ENCODE assay signal across 22 cellular contexts in the genomic region with DNA sequence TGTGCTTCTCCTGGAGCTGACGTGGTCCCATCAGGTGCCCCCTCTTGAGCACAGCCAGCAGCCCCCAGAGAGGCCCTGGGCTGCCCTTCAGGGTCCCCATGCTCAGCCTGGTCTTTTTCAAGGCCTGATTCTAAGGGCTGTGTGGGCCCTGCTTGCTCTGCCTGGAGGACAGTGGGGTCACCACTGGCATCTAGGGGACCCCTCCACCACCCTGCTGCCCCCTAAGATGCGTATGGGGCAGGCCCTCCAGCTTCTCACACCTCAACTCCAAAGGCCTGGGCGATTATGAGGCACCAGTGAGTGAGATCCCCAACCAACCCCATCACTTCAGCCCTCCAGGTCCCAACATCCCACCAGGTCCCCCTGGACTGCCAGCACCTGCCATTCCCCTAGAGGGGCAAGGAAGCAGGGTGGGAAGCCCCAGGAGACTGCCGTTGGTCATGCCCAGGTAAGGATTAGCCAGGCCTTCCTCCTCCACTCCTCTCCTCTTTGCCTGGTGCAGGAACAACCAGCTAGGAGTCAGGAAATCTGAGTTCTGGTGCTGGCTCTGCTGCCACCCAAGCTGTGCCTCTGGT.
DNase-seq lines count a peak whose midpoint lies in the region; ATAC-seq, FAIRE-seq and TF ChIP-seq lines count a peak whose summit lies in the region.
"Had no signal": no experiment of that assay in that cellular context is flagged by ENCODE, and none has a peak within 500 bp of the region (broad histone marks: within the 10 kb centered on the region; RNA-seq: fewer than 3 reads in every experiment).

No MANE protein-coding gene starts in this region.

- peaks cover 84 to 100% (median 92%) of the 10 kb centered on the region in 3 donors for H3K4me1 Mint-ChIP-seq in CD8-positive, alpha-beta memory T cell
- peaks cover 73% of the 10 kb centered on the region for H3K4me1 Mint-ChIP-seq in astrocyte (ENCODE audit: low read depth, unreplicated experiment)
- H3K4me1 Mint-ChIP-seq in endothelial cell (ENCODE audit: unreplicated experiment), result peaks cover 56% of the 10 kb centered on the region

- FAIRE-seq in astrocyte (lab: Jason Lieb, UNC), result no peak
- FAIRE-seq: D721Med had no signal

- peak overlapping the region in 7 of 11 experiments; percentile 8 to 41 (median 34); a peak in 8 of 22 replicates for H3K27ac ChIP-seq in BLaER1 treated with 17β-estradiol and CSF1 and Interleukin-3, amounts not matched to agents 10 nM and 100 nM
- H3K27ac ChIP-seq in CD8-positive, alpha-beta memory T cell (ENCODE audit: low read depth, low read length), result no peak overlapping the region
- H3K27ac ChIP-seq in astrocyte (ENCODE audit: low read depth, low read length) (no peak overlapping the region), osteoblast (ENCODE audit: low read depth, low read length) (no peak overlapping the region)
- H3K27ac ChIP-seq: brain microvascular endothelial cell, gastroesophageal sphincter, ovary had no signal

- H2AFZ ChIP-seq in astrocyte (ENCODE audit: low read depth, low read length), result no peak overlapping the region
- H2AFZ ChIP-seq in osteoblast (ENCODE audit: low read length), result no peak overlapping the region

- POLR2A ChIA-PET in CD8-positive, alpha-beta memory T cell (lab: Charles Lee), result no interaction called here

- no peaks in the 10 kb centered on the region for H3K36me3 Mint-ChIP-seq in CD8-positive, alpha-beta memory T cell
- peaks cover 10% of the 10 kb centered on the region for H3K36me3 Mint-ChIP-seq in astrocyte (ENCODE audit: low read depth, unreplicated experiment)
- H3K36me3 Mint-ChIP-seq in endothelial cell (ENCODE audit: low read depth, unreplicated experiment), result no peaks in the 10 kb centered on the region

- H4K20me1 ChIP-seq in BLaER1 treated with 17β-estradiol and CSF1 and Interleukin-3, amounts not matched to agents 10 nM and 100 nM, result peaks cover 0 to 11% (median 0%) of the 10 kb centered on the region in 11 experiments; a peak in 3 of 22 replicates
- no peaks in the 10 kb centered on the region for H4K20me1 ChIP-seq in astrocyte (ENCODE audit: insufficient read depth, low read length)
- H4K20me1 ChIP-seq in osteoblast (ENCODE audit: insufficient read depth, low read length), result no peaks in the 10 kb centered on the region

- peaks cover 0 to 2% of the 10 kb centered on the region in 2 donors for H3K27me3 Mint-ChIP-seq in CD8-positive, alpha-beta memory T cell
- H3K27me3 Mint-ChIP-seq in astrocyte (ENCODE audit: low read depth, unreplicated experiment), result no peaks in the 10 kb centered on the region
- H3K27me3 Mint-ChIP-seq in endothelial cell (ENCODE audit: unreplicated experiment), result peaks cover 13% of the 10 kb centered on the region
- H3K27me3 Mint-ChIP-seq: activated B cell treated with CpG ODN at 0.5 μM for 24 hours had no signal

- TF ChIP-seq CTCF in astrocyte (IDR thresholded peaks at IDR 0.05; ENCODE audit: insufficient read depth, low read depth, low read length) (no peak), osteoblast (IDR thresholded peaks at IDR 0.05; ENCODE audit: extremely low read depth, low read depth, low read length) (no peak), endothelial cell (IDR thresholded peaks at IDR 0.05; ENCODE audit: unreplicated experiment) (no peak)

- CTCF ChIA-PET in CD8-positive, alpha-beta memory T cell (lab: Charles Lee), result interaction anchor here (1.2 kb wide), 1 partner anchor 77 kb away, joined by 3 read pairs; no protein-coding TSS in a partner anchor

- H3K79me2 ChIP-seq in astrocyte (ENCODE audit: insufficient read depth, low read length) (peaks cover 5% of the 10 kb centered on the region), osteoblast (ENCODE audit: insufficient read depth, low read length) (peaks cover 43% of the 10 kb centered on the region)

- peak overlapping the region in 5 of 11 experiments; percentile 13 to 46 (median 34); a peak in 6 of 22 replicates for H3K9ac ChIP-seq in BLaER1 treated with 17β-estradiol and CSF1 and Interleukin-3, amounts not matched to agents 10 nM and 100 nM
- no peak overlapping the region for H3K9ac ChIP-seq in astrocyte (ENCODE audit: low read length)

- no peaks in the 10 kb centered on the region for H3K36me3 ChIP-seq in BLaER1 treated with 17β-estradiol and CSF1 and Interleukin-3, amounts not matched to agents 10 nM and 100 nM
- no peaks in the 10 kb centered on the region for H3K36me3 ChIP-seq in CD8-positive, alpha-beta memory T cell (ENCODE audit: insufficient read depth, low read length)
- no peaks in the 10 kb centered on the region for H3K36me3 ChIP-seq in astrocyte (ENCODE audit: insufficient read depth, low read length)
- peaks cover 3% of the 10 kb centered on the region for H3K36me3 ChIP-seq in osteoblast (ENCODE audit: insufficient read depth, low read length)
- H3K36me3 ChIP-seq: brain microvascular endothelial cell, ovary, vagina had no signal

- H3K4me3 Mint-ChIP-seq in CD8-positive, alpha-beta memory T cell, result peak overlapping the region in 1 of 7 donors; percentile 41
- H3K4me3 Mint-ChIP-seq in astrocyte (ENCODE audit: unreplicated experiment) (no peak overlapping the region), endothelial cell (ENCODE audit: unreplicated experiment) (no peak overlapping the region)
- H3K4me3 Mint-ChIP-seq: activated B cell treated with CpG ODN at 0.5 μM for 24 hours; activated naive CD4-positive, alpha-beta T cell treated with anti-CD3 and anti-CD28 coated beads for 36 hours; T-helper 1 cell treated with Interleukin-12 subunit alpha and Interleukin-12 subunit beta and Interleukin-4 antibody, amounts not matched to agents 30 μg/mL and 1 μg/mL, for 36 hours had no signal

- H3K9me3 Mint-ChIP-seq in CD8-positive, alpha-beta memory T cell, result no peaks in the 10 kb centered on the region
- H3K9me3 Mint-ChIP-seq in astrocyte (ENCODE audit: unreplicated experiment), result peaks cover 2% of the 10 kb centered on the region
- no peaks in the 10 kb centered on the region for H3K9me3 Mint-ChIP-seq in endothelial cell (ENCODE audit: unreplicated experiment)
- H3K9me3 Mint-ChIP-seq: activated B cell treated with CpG ODN at 0.5 μM for 24 hours; activated naive CD4-positive, alpha-beta T cell treated with anti-CD3 and anti-CD28 coated beads for 36 hours; T-helper 1 cell treated with Interleukin-12 subunit alpha and Interleukin-12 subunit beta and Interleukin-4 antibody, amounts not matched to agents 30 μg/mL and 1 μg/mL, for 36 hours had no signal

- peaks cover 100% of the 10 kb centered on the region in 10 experiments for H3K4me1 ChIP-seq in BLaER1 treated with 17β-estradiol and CSF1 and Interleukin-3, amounts not matched to agents 10 nM and 100 nM
- H3K4me1 ChIP-seq in CD8-positive, alpha-beta memory T cell (ENCODE audit: insufficient read depth, low read length), result peaks cover 93% of the 10 kb centered on the region
- H3K4me1 ChIP-seq in astrocyte (ENCODE audit: insufficient read depth, low read length) (peaks cover 61% of the 10 kb centered on the region), osteoblast (ENCODE audit: insufficient read depth, low read length) (peaks cover 72% of the 10 kb centered on the region)

- peak overlapping the region in 7 of 8 donors; percentile 59 to 99 (median 91) for H3K27ac Mint-ChIP-seq in CD8-positive, alpha-beta memory T cell
- peak overlapping the region; percentile 80 for H3K27ac Mint-ChIP-seq in astrocyte (ENCODE audit: unreplicated experiment)
- H3K27ac Mint-ChIP-seq in endothelial cell (ENCODE audit: unreplicated experiment), result no peak overlapping the region
- H3K27ac Mint-ChIP-seq: activated B cell treated with CpG ODN at 0.5 μM for 24 hours; T-helper 1 cell treated with Interleukin-12 subunit alpha and Interleukin-12 subunit beta and Interleukin-4 antibody, amounts not matched to agents 30 μg/mL and 1 μg/mL, for 36 hours had no signal

- no peak for ATAC-seq in HG03571 (IDR thresholded peaks at IDR 0.05; ENCODE audit: unreplicated experiment)
- ATAC-seq: gastroesophageal sphincter, sciatic nerve had no signal

- no peak overlapping the region; a peak in 1 of 20 replicates for H3K4me3 ChIP-seq in BLaER1 treated with 17β-estradiol and CSF1 and Interleukin-3, amounts not matched to agents 10 nM and 100 nM
- no peak overlapping the region for H3K4me3 ChIP-seq in CD8-positive, alpha-beta memory T cell (ENCODE audit: low read length)
- H3K4me3 ChIP-seq in astrocyte (ENCODE audit: insufficient read depth, low read depth, low read length) (no peak overlapping the region), osteoblast (ENCODE audit: insufficient read depth, low read length) (no peak overlapping the region)
- H3K4me3 ChIP-seq: gastroesophageal sphincter, ovary, vagina had no signal

- H3K9me3 ChIP-seq in BLaER1 treated with 17β-estradiol and CSF1 and Interleukin-3, amounts not matched to agents 10 nM and 100 nM (replicated peaks in 1 of 11), result no peaks in the 10 kb centered on the region
- no peaks in the 10 kb centered on the region for H3K9me3 ChIP-seq in CD8-positive, alpha-beta memory T cell (ENCODE audit: low read length)
- H3K9me3 ChIP-seq in astrocyte (ENCODE audit: insufficient read depth, low read depth, low read length) (no peaks in the 10 kb centered on the region), osteoblast (ENCODE audit: low read depth, low read length) (no peaks in the 10 kb centered on the region)
- H3K9me3 ChIP-seq: gastroesophageal sphincter, ovary, vagina had no signal

- DNase-seq in CD8-positive, alpha-beta memory T cell, result peak in 1 of 5 donors; percentile 25
- DNase-seq in astrocyte (ENCODE audit: low read depth), result no peak
- DNase-seq in osteoblast (ENCODE audit: insufficient read length, low spot score, missing footprints), result peak; percentile 39
- no peak for DNase-seq in endothelial cell (ENCODE audit: low spot score)
- no peak for DNase-seq in NCI-H345 (lab: John Stamatoyannopoulos, UW)
- DNase-seq: activated B cell treated with CpG ODN at 0.5 μM for 24 hours; activated naive CD4-positive, alpha-beta T cell treated with anti-CD3 and anti-CD28 coated beads for 36 hours; AML-193; brain microvascular endothelial cell; dermis blood vessel endothelial cell; Kasumi-1; NCI-H1105; NCI-H524; Right ventricle myocardium superior had no signal

- peak overlapping the region; percentile 73 to 100 (median 97) for H3K4me2 ChIP-seq in BLaER1 treated with 17β-estradiol and CSF1 and Interleukin-3, amounts not matched to agents 10 nM and 100 nM
- no peak overlapping the region for H3K4me2 ChIP-seq in astrocyte (ENCODE audit: low read length)
- H3K4me2 ChIP-seq in osteoblast (ENCODE audit: insufficient read depth, low read length), result no peak overlapping the region

- no peaks in the 10 kb centered on the region for H3K27me3 ChIP-seq in BLaER1 treated with 17β-estradiol and CSF1 and Interleukin-3, amounts not matched to agents 10 nM and 100 nM
- H3K27me3 ChIP-seq in CD8-positive, alpha-beta memory T cell (ENCODE audit: insufficient read depth, low read length, poor library complexity, severe bottlenecking), result no peaks in the 10 kb centered on the region
- H3K27me3 ChIP-seq in astrocyte (ENCODE audit: insufficient read depth, low read length), result no peaks in the 10 kb centered on the region
- no peaks in the 10 kb centered on the region for H3K27me3 ChIP-seq in osteoblast (ENCODE audit: insufficient read depth, low read length)
- H3K27me3 ChIP-seq: brain microvascular endothelial cell, gastroesophageal sphincter, ovary, vagina had no signal

Comparison
In these comparisons a context has a peak if more than half of its experiments do, and no peak if none do; other contexts are left out.
1. H3K27ac ChIP-seq: peak in BLaER1 treated with 17β-estradiol and CSF1 and Interleukin-3, amounts not matched to agents 10 nM and 100 nM (7 of 11); none in CD8-positive, alpha-beta memory T cell (single experiment), astrocyte (single experiment) and osteoblast (single experiment).
2. H3K4me2 ChIP-seq: peak in BLaER1 treated with 17β-estradiol and CSF1 and Interleukin-3, amounts not matched to agents 10 nM and 100 nM (11 of 11); none in astrocyte (single experiment) and osteoblast (single experiment).